10 cellular contexts compared by ENCODE assay signal in the genomic region with DNA sequence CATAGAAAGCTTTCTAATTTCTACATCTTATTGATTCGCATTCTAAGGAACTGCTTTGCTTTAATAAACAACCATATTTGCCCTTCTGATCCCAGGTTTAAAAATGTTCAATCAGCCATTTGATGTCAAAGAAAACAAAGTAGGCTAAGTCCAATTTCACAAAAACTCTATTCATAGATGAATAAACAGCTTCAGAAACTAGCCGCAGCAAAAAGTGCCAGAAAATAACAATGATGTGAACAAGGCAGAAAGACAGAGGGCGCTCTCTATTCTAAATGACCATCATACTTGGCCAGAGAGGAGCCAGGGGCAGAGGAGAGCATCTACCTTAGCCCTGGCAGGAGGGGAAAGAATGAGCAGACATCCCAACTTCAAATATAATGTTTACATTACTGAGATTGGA. TPM values are rescaled to one million over a fixed set of nuclear protein-coding genes. Genes with fewer than 3 reads are reported as not detected.
DNase-seq lines count a peak whose midpoint lies in the region; ATAC-seq and TF ChIP-seq lines count a peak whose summit lies in the region.
"Had no signal": no experiment of that assay in that cellular context is flagged by ENCODE, and none has a peak within 500 bp of the region (broad histone marks: within the 10 kb centered on the region; RNA-seq: fewer than 3 reads in every experiment).

No MANE protein-coding gene starts in this region.

- H3K27me3 ChIP-seq in OCI-LY3 (ENCODE audit: low read depth, low read length) (no peaks in the 10 kb centered on the region), osteoblast (ENCODE audit: insufficient read depth, low read length) (no peaks in the 10 kb centered on the region)

- H3K27ac ChIP-seq in OCI-LY3 (ENCODE audit: low read length) (no peak overlapping the region), osteoblast (ENCODE audit: low read depth, low read length) (no peak overlapping the region)

- H3K36me3 ChIP-seq in OCI-LY3 (replicated peaks; ENCODE audit: low read depth, low read length) (no peaks in the 10 kb centered on the region), osteoblast (ENCODE audit: insufficient read depth, low read length) (no peaks in the 10 kb centered on the region)

- ATAC-seq in GM19463 (IDR thresholded peaks at IDR 0.05; ENCODE audit: unreplicated experiment): no peak

- H2AFZ ChIP-seq in OCI-LY3 (ENCODE audit: low read depth, low read length) (no peak overlapping the region), osteoblast (ENCODE audit: low read length) (no peak overlapping the region)

- H3K4me2 ChIP-seq in OCI-LY3 (ENCODE audit: low read length) (no peak overlapping the region), osteoblast (ENCODE audit: insufficient read depth, low read length) (no peak overlapping the region)

- no peaks in the 10 kb centered on the region for H3K4me1 ChIP-seq in OCI-LY3 (ENCODE audit: low read length)
- no peaks in the 10 kb centered on the region for H3K4me1 ChIP-seq in osteoblast (ENCODE audit: insufficient read depth, low read length)

- no peak overlapping the region for H3K4me3 ChIP-seq in GM12864 (ENCODE audit: low read depth, low read length)
- no peak overlapping the region for H3K4me3 ChIP-seq in OCI-LY3 (ENCODE audit: low read length)
- no peak overlapping the region for H3K4me3 ChIP-seq in osteoblast (ENCODE audit: insufficient read depth, low read length)

- peaks cover 0 to 4% (median 1%) of the 10 kb centered on the region in 3 donors for H3K27me3 Mint-ChIP-seq in CD14-positive monocyte (ENCODE audit: low read depth in 3 of 3)

- no peak overlapping the region for H3K27ac Mint-ChIP-seq in CD14-positive monocyte

- no peaks in the 10 kb centered on the region for H3K79me2 ChIP-seq in OCI-LY3 (ENCODE audit: low read length)
- H3K79me2 ChIP-seq in osteoblast (ENCODE audit: insufficient read depth, low read length): peaks cover 22% of the 10 kb centered on the region

- H3K4me3 Mint-ChIP-seq in CD14-positive monocyte: no peak overlapping the region

- no peak for DNase-seq in GM12864 (ENCODE audit: low read depth)
- peak; percentile 44 to 45 for DNase-seq in erythroblast (lab: John Stamatoyannopoulos, UW)
- peak; percentile 38 for DNase-seq in osteoblast (ENCODE audit: insufficient read length, low spot score, missing footprints)
- no peak for DNase-seq in HCEC 1CT
- DNase-seq in CD14-positive monocyte (ENCODE audit: low spot score): no peak
- DNase-seq in DMS79 (lab: John Stamatoyannopoulos, UW): no peak
- DNase-seq: activated effector memory CD4-positive, alpha-beta T cell treated with Interleukin-2 at 50 U/mL for 16 hours; stimulated activated CD4-positive, alpha-beta T cell treated with anti-CD3 and anti-CD28 coated beads, Interleukin-2, amount 100 ng/mL, for 48 hours had no signal

- TF ChIP-seq CTCF in GM12864 (IDR thresholded peaks at IDR 0.05; ENCODE audit: low read depth, low read length, missing control alignments): peak; percentile 29
- TF ChIP-seq CTCF in OCI-LY3 (IDR thresholded peaks at IDR 0.05; ENCODE audit: low read depth, low read length): peak; percentile 31; the same call in 1 of the 2 replicates
- peak; percentile 43 for TF ChIP-seq CTCF in osteoblast (IDR thresholded peaks at IDR 0.05; ENCODE audit: extremely low read depth, low read depth, low read length)
- TF ChIP-seq CTCF in CD14-positive monocyte (IDR thresholded peaks at IDR 0.05): no peak

- H4K20me1 ChIP-seq in OCI-LY3 (ENCODE audit: insufficient read depth, low read length) (no peaks in the 10 kb centered on the region), osteoblast (ENCODE audit: insufficient read depth, low read length) (no peaks in the 10 kb centered on the region)

- H3K4me1 Mint-ChIP-seq in CD14-positive monocyte: peaks cover 5% of the 10 kb centered on the region

- no peak overlapping the region for H3K9ac ChIP-seq in OCI-LY3 (ENCODE audit: low read length)

- H3K9me3 Mint-ChIP-seq in CD14-positive monocyte: no peaks in the 10 kb centered on the region

- no peak for TF ChIP-seq POLR2A in erythroblast (IDR thresholded peaks at IDR 0.05; ENCODE audit: low read length)

- intact Hi-C loops in CD14-positive monocyte (cut with micrococcal nuclease): no loop called here

- H3K36me3 Mint-ChIP-seq in CD14-positive monocyte: no peaks in the 10 kb centered on the region

- H3K9me3 ChIP-seq in OCI-LY3 (ENCODE audit: insufficient read depth, low read length): no peaks in the 10 kb centered on the region
- no peaks in the 10 kb centered on the region for H3K9me3 ChIP-seq in osteoblast (ENCODE audit: low read depth, low read length)

RNA-seq across cellular contexts. Expression of gene CNKSR3, which starts 9.7 kb away (rescaled TPM):
- 4.7 and 5.4 TPM in 2 replicates for total RNA-seq in osteoblast
- not detected for polyA plus RNA-seq in CD14-positive monocyte

Comparison
In these comparisons a context has a peak if more than half of its experiments do, and no peak if none do; other contexts are left out.
1. DNase-seq: peak in erythroblast (2 of 2) and osteoblast (single experiment); none in GM12864 (single experiment), HCEC 1CT (single experiment), CD14-positive monocyte (single experiment) and DMS79 (single experiment).